8 cellular contexts compared by ENCODE assay signal in the genomic region with DNA sequence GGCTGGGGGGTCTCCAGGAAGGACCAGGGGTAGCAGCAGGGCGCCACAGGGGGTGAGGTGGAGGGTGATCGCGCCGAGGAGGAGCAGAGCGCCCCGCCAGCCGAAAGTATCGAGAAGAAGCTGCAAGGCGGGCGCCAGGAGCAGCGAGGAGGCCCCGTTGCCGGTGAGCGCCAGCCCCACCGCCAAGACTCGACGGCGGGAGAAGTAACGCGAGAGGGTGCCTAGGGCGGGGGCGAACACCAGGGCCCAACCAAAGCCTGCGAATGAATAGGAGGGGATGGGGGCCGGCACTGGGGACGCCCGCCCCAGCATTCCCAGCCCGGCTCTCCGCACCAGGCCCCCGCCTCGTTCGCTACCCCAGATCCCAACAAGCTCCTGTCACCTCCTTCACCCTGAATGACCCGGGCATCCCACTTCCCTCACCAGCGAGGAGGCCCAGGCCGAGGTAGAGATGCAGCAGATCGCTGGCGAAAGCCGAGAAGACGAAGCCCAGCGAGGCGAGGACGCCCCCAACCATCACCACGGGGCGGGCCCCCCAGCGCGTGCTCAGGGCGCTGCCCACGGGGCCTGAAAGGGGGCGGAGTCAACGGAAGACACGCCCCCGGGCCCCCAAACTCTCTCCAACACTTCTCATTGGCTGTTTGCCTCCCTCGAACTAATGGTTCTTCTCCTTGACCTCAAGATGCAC. TPM values are rescaled to one million over a fixed set of nuclear protein-coding genes. Genes with fewer than 3 reads are reported as not detected.
DNase-seq lines count a peak whose midpoint lies in the region; ATAC-seq and TF ChIP-seq lines count a peak whose summit lies in the region.

No MANE protein-coding gene starts in this region.

- H3K4me3 Mint-ChIP-seq in activated T-cell treated with anti-CD3 and anti-CD28 coated beads, Interleukin-2, amount 50 U/mL, for 72 hours: peak overlapping the region; percentile 80 to 85

- no peak for TF ChIP-seq CTCF in GM12864 (IDR thresholded peaks at IDR 0.05; ENCODE audit: low read depth, low read length, missing control alignments)
- TF ChIP-seq CTCF in smooth muscle cell (IDR thresholded peaks at IDR 0.05; ENCODE audit: borderline replicate concordance, insufficient read depth, poor library complexity, severe bottlenecking): no peak

- H3K36me3 ChIP-seq in smooth muscle cell (ENCODE audit: low read depth): no peaks in the 10 kb centered on the region

- H3K36me3 Mint-ChIP-seq in activated T-cell treated with anti-CD3 and anti-CD28 coated beads, Interleukin-2, amount 50 U/mL, for 72 hours (ENCODE audit: insufficient read depth in 2 of 2): no peaks in the 10 kb centered on the region

- H3K9me3 ChIP-seq in smooth muscle cell (replicated peaks; ENCODE audit: low read depth): no peaks in the 10 kb centered on the region

- intact Hi-C loops in left ventricle myocardium superior (cut with micrococcal nuclease): no loop called here

- WGBS in smooth muscle cell (ENCODE audit: low lambda C conversion rate): 10% methylated on average over 36 of the region's 52 CpGs

- no peak overlapping the region for H3K27ac ChIP-seq in smooth muscle cell (ENCODE audit: low read depth)

- peak; percentile 39 to 42 for ATAC-seq in activated T-cell treated with anti-CD3 and anti-CD28 coated beads, Interleukin-2, amount 50 U/mL, for 72 hours (replicated peaks in 1 of 2)
- ATAC-seq in left ventricle myocardium superior (peak; percentile 20), GM21390 (IDR thresholded peaks at IDR 0.05; ENCODE audit: unreplicated experiment) (no peak)

- no peaks in the 10 kb centered on the region for H3K9me3 Mint-ChIP-seq in activated T-cell treated with anti-CD3 and anti-CD28 coated beads, Interleukin-2, amount 50 U/mL, for 72 hours

- no peaks in the 10 kb centered on the region for H3K27me3 Mint-ChIP-seq in activated T-cell treated with anti-CD3 and anti-CD28 coated beads, Interleukin-2, amount 50 U/mL, for 72 hours (ENCODE audit: low read depth)

- H3F3A ChIP-seq in smooth muscle cell (ENCODE audit: low read depth): peaks cover 4% of the 10 kb centered on the region

- no peaks in the 10 kb centered on the region for H3K79me2 ChIP-seq in smooth muscle cell (ENCODE audit: low read depth)

- H3K4me3 ChIP-seq in GM12864 (ENCODE audit: low read depth, low read length): peak overlapping the region; percentile 30
- peak overlapping the region; percentile 51 for H3K4me3 ChIP-seq in smooth muscle cell

- peaks cover 6% of the 10 kb centered on the region for H3K4me1 ChIP-seq in smooth muscle cell (ENCODE audit: low read depth)

- H3K9ac ChIP-seq in smooth muscle cell (ENCODE audit: low read depth): no peak overlapping the region

- H3K27ac Mint-ChIP-seq in activated T-cell treated with anti-CD3 and anti-CD28 coated beads, Interleukin-2, amount 50 U/mL, for 72 hours: peak overlapping the region; percentile 39

- peak overlapping the region; percentile 59 for H2AFZ ChIP-seq in smooth muscle cell (ENCODE audit: low read depth)

- H3K4me2 ChIP-seq in smooth muscle cell: peak overlapping the region; percentile 85

- DNase-seq in GM12864 (ENCODE audit: low read depth): no peak
- DNase-seq in activated T-cell treated with anti-CD3 and anti-CD28 coated beads, Interleukin-2, amount 50 U/mL, for 72 hours: peak; percentile 63 to 66
- peak; percentile 49 for DNase-seq in left ventricle myocardium superior
- DNase-seq in smooth muscle cell (lab: John Stamatoyannopoulos, UW; ENCODE audit: unreplicated experiment): no peak
- no peak for DNase-seq in NCI-H128 (lab: John Stamatoyannopoulos, UW; ENCODE audit: unreplicated experiment)
- DNase-seq in globus pallidus (ENCODE audit: low spot score): no peak
- no peak for DNase-seq in cortex of kidney (lab: John Stamatoyannopoulos, UW)

- no peaks in the 10 kb centered on the region for H4K20me1 ChIP-seq in smooth muscle cell (ENCODE audit: low read depth)

- peaks cover 8% of the 10 kb centered on the region for H3K27me3 ChIP-seq in smooth muscle cell (ENCODE audit: low read depth)

- H3K4me1 Mint-ChIP-seq in activated T-cell treated with anti-CD3 and anti-CD28 coated beads, Interleukin-2, amount 50 U/mL, for 72 hours (ENCODE audit: low read depth): peaks cover 40% of the 10 kb centered on the region

RNA-seq across cellular contexts. Expression of a gene that starts 1.2 kb away (rescaled TPM):
- 1 to 10 TPM; 2.0 to 2.9 TPM for total RNA-seq in activated T-cell treated with anti-CD3 and anti-CD28 coated beads, Interleukin-2, amount 50 U/mL, for 72 hours
- total RNA-seq in left ventricle myocardium superior: 0.47 TPM
- 0.36 TPM in 1 of 2 replicates, not detected in the other for total RNA-seq in smooth muscle cell
- polyA plus RNA-seq in smooth muscle cell: 0.65 and 0.80 TPM in 2 replicates

RNA-seq across cellular contexts. Expression of a gene that starts 6.8 kb away (rescaled TPM):
- total RNA-seq in activated T-cell treated with anti-CD3 and anti-CD28 coated beads, Interleukin-2, amount 50 U/mL, for 72 hours: 1 to 10 TPM; 5.3 to 5.5 TPM
- 1.2 TPM for total RNA-seq in left ventricle myocardium superior
- 2.0 and 2.7 TPM in 2 replicates for total RNA-seq in smooth muscle cell
- polyA plus RNA-seq in smooth muscle cell: 3.5 TPM in 2 replicates

RNA-seq across cellular contexts. Expression of a gene that starts 19.8 kb away (rescaled TPM):
- 1 to 10 TPM; 1.4 to 2.0 TPM for total RNA-seq in activated T-cell treated with anti-CD3 and anti-CD28 coated beads, Interleukin-2, amount 50 U/mL, for 72 hours
- total RNA-seq in left ventricle myocardium superior: 13.1 TPM
- total RNA-seq in smooth muscle cell: 0.45 TPM in 1 of 2 replicates, not detected in the other
- polyA plus RNA-seq in smooth muscle cell: not detected in 2 replicates

RNA-seq across cellular contexts. Expression of a gene that starts 30.2 kb away (rescaled TPM):
- total RNA-seq in activated T-cell treated with anti-CD3 and anti-CD28 coated beads, Interleukin-2, amount 50 U/mL, for 72 hours: 100 to 1,000 TPM; 127 to 160 TPM
- 174 TPM for total RNA-seq in left ventricle myocardium superior
- total RNA-seq in smooth muscle cell: 350 and 356 TPM in 2 replicates
- polyA plus RNA-seq in smooth muscle cell: 718 and 785 TPM in 2 replicates

RNA-seq across cellular contexts. Expression of a gene that starts 37.4 kb away (rescaled TPM):
- total RNA-seq in activated T-cell treated with anti-CD3 and anti-CD28 coated beads, Interleukin-2, amount 50 U/mL, for 72 hours: not detected
- total RNA-seq in left ventricle myocardium superior (4.4 TPM), smooth muscle cell (not detected in 2 replicates)
- polyA plus RNA-seq in smooth muscle cell: not detected in 2 replicates

Comparison
In these comparisons a context has a peak if more than half of its experiments do, and no peak if none do; other contexts are left out.
1. DNase-seq: peak in activated T-cell treated with anti-CD3 and anti-CD28 coated beads, Interleukin-2, amount 50 U/mL, for 72 hours (2 of 2) and left ventricle myocardium superior (single experiment); none in GM12864 (single experiment), smooth muscle cell (single experiment), NCI-H128 (single experiment), globus pallidus (single experiment) and cortex of kidney (single experiment).